Comparison of ENCODE assay signal across 8 cellular contexts in the genomic region with DNA sequence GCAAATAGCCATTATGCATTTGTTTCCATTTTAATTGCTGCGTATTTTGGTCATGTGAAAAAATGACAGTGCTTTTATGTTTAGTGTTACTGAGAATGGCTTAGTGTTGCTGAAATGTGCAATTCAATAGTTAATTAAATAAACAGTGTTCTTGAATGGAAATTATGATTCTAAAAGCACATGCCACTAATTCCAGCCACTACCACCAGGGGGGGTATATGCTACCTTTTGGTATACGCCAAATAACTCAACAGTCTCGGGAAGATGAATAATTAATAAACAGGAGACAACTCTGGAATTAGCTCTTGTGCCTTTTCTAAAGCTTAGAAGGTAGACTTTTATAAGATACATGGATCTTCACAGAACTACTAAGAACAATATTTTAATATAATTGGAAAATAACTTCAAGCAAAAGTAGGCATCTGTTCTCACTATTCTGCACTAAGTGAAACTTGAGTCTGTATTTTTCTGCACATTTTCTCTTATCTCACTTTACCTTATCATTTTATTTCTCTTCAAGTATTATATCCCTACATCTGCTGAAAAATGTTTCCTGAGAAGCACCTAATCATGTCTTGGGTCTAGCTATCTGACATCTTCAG.
A peak's percentile ranks its signal among the peaks of the same experiment; 100 is the strongest.
DNase-seq lines count a peak whose midpoint lies in the region; ATAC-seq and TF ChIP-seq lines count a peak whose summit lies in the region.

No MANE protein-coding gene starts in this region.

- H3K9me3 Mint-ChIP-seq in endodermal cell (peaks cover 20% of the 10 kb centered on the region), neural progenitor cell (peaks cover 19% of the 10 kb centered on the region)

- in situ Hi-C loops in G401 (cut with HindIII; ENCODE audit: low sequenced_read_pairs): no loop called here

- H3K4me3 Mint-ChIP-seq in endodermal cell (no peak overlapping the region), neural progenitor cell (no peak overlapping the region)

- H3K9ac ChIP-seq in SU-DHL-6 (ENCODE audit: low read length) (no peak overlapping the region), endodermal cell (ENCODE audit: extremely low read depth, low read length, poor library complexity, severe bottlenecking) (no peak overlapping the region), neural progenitor cell (no peak overlapping the region)

- H3K27me3 ChIP-seq in SU-DHL-6 (ENCODE audit: low read length) (no peaks in the 10 kb centered on the region), endodermal cell (ENCODE audit: control insufficient read depth, insufficient read depth, low read length, poor library complexity, severe bottlenecking) (no peaks in the 10 kb centered on the region), neural progenitor cell (no peaks in the 10 kb centered on the region)

- no peaks in the 10 kb centered on the region for H3K9me2 ChIP-seq in SU-DHL-6 (replicated peaks; ENCODE audit: insufficient read depth, low read length)

- no peak overlapping the region for H3K27ac Mint-ChIP-seq in endodermal cell
- H3K27ac Mint-ChIP-seq in neural progenitor cell: no peak overlapping the region

- H3F3A ChIP-seq in SU-DHL-6 (ENCODE audit: insufficient read depth) (no peaks in the 10 kb centered on the region), neural progenitor cell (ENCODE audit: low read depth) (no peaks in the 10 kb centered on the region)

- H4K20me1 ChIP-seq in SU-DHL-6 (ENCODE audit: low read depth, low read length) (no peaks in the 10 kb centered on the region), neural progenitor cell (ENCODE audit: low read depth) (no peaks in the 10 kb centered on the region)

- H3K36me3 Mint-ChIP-seq in endodermal cell (ENCODE audit: low read depth) (peaks cover 37% of the 10 kb centered on the region), neural progenitor cell (peaks cover 31% of the 10 kb centered on the region)

- H3K27me3 Mint-ChIP-seq in endodermal cell (ENCODE audit: insufficient read depth): no peaks in the 10 kb centered on the region
- peaks cover 2% of the 10 kb centered on the region for H3K27me3 Mint-ChIP-seq in neural progenitor cell (ENCODE audit: insufficient read depth, low read depth)

- H3K4me1 ChIP-seq in endodermal cell (ENCODE audit: control insufficient read depth, insufficient read depth, low read length) (no peaks in the 10 kb centered on the region), neural progenitor cell (no peaks in the 10 kb centered on the region)

- no peaks in the 10 kb centered on the region for H3K36me3 ChIP-seq in SU-DHL-6 (ENCODE audit: low read length)
- H3K36me3 ChIP-seq in endodermal cell (ENCODE audit: control insufficient read depth, insufficient read depth, low read length): peaks cover 21% of the 10 kb centered on the region
- peaks cover 7% of the 10 kb centered on the region for H3K36me3 ChIP-seq in neural progenitor cell

- TF ChIP-seq CTCF in SU-DHL-6 (IDR thresholded peaks at IDR 0.05; ENCODE audit: insufficient read depth, low read length, poor library complexity, severe bottlenecking) (peak; percentile 73), endodermal cell (conservative IDR thresholded peaks at IDR 0.05) (peak; percentile 93), neural progenitor cell (IDR thresholded peaks at IDR 0.05) (peak; percentile 85)

- H3K79me2 ChIP-seq in SU-DHL-6 (ENCODE audit: insufficient read depth, low read length) (no peaks in the 10 kb centered on the region), neural progenitor cell (ENCODE audit: low read depth) (no peaks in the 10 kb centered on the region)

- H3K9me3 ChIP-seq in SU-DHL-6 (ENCODE audit: insufficient read depth, low read length) (no peaks in the 10 kb centered on the region), endodermal cell (ENCODE audit: control insufficient read depth, low read length) (peaks cover 26% of the 10 kb centered on the region), neural progenitor cell (ENCODE audit: low read depth) (no peaks in the 10 kb centered on the region)

- H3K27ac ChIP-seq in SU-DHL-6 (ENCODE audit: low read depth, low read length): no peak overlapping the region
- no peak overlapping the region for H3K27ac ChIP-seq in endodermal cell (ENCODE audit: low read depth, low read length)
- no peak overlapping the region for H3K27ac ChIP-seq in neural progenitor cell

- ATAC-seq in GM18520 (IDR thresholded peaks at IDR 0.05; ENCODE audit: unreplicated experiment) (peak; percentile 47), HG03108 (IDR thresholded peaks at IDR 0.05; ENCODE audit: unreplicated experiment) (peak; percentile 64)

- DNase-seq in COLO668 (lab: John Stamatoyannopoulos, UW; ENCODE audit: unreplicated experiment) (peak; percentile 2), endodermal cell (peak; percentile 77), neural progenitor cell (ENCODE audit: low spot score) (peak; percentile 32), G401 (ENCODE audit: low spot score) (no peak), GM19238 (ENCODE audit: insufficient read length, low spot score) (no peak)

- no peak overlapping the region for H3K4me3 ChIP-seq in SU-DHL-6 (ENCODE audit: insufficient read depth, low read length, poor library complexity, severe bottlenecking)
- no peak overlapping the region for H3K4me3 ChIP-seq in endodermal cell (ENCODE audit: low read length)
- no peak overlapping the region for H3K4me3 ChIP-seq in neural progenitor cell

- H3K4me1 Mint-ChIP-seq in endodermal cell: peaks cover 3% of the 10 kb centered on the region
- H3K4me1 Mint-ChIP-seq in neural progenitor cell: no peaks in the 10 kb centered on the region

- H3K4me2 ChIP-seq in SU-DHL-6 (ENCODE audit: low read depth, low read length, poor library complexity, severe bottlenecking): no peak overlapping the region
- no peak overlapping the region for H3K4me2 ChIP-seq in neural progenitor cell

- 71 to 81% methylated on average over 1 to 3 of the region's 3 CpGs for WGBS in endodermal cell (ENCODE audit: insufficient coverage in 1 of 2, insufficient read length in 1 of 2), 2 experiments

- no peak overlapping the region for H2AFZ ChIP-seq in SU-DHL-6 (ENCODE audit: low read depth, low read length, severe bottlenecking)
- H2AFZ ChIP-seq in neural progenitor cell (replicated peaks): no peak overlapping the region

Comparison
In these comparisons a context has a peak if more than half of its experiments do, and no peak if none do; other contexts are left out.
1. DNase-seq: peak in COLO668 (single experiment), endodermal cell (single experiment) and neural progenitor cell (single experiment); none in G401 (single experiment) and GM19238 (single experiment).
2. Peak in every context shown above with its lines, with median percentiles within 50 percentile points of each other: CTCF ChIP-seq.